27 cellular contexts compared by ENCODE assay signal in genomic region chr13:49428041-49428763, GRCh38. TPM values are rescaled to one million over a fixed set of nuclear protein-coding genes. Genes with fewer than 3 reads are reported as not detected.
DNase-seq lines count a peak whose midpoint lies in the region; ATAC-seq and TF ChIP-seq lines count a peak whose summit lies in the region.
"Had no signal": no experiment of that assay in that cellular context is flagged by ENCODE, and none has a peak within 500 bp of the region (broad histone marks: within the 10 kb centered on the region; RNA-seq: fewer than 3 reads in every experiment).

No MANE protein-coding gene starts in this region.

- no peaks in the 10 kb centered on the region for H3K27me3 Mint-ChIP-seq in CD14-positive monocyte (ENCODE audit: low read depth in 3 of 3)
- H3K27me3 Mint-ChIP-seq: B cell had no signal

- peaks cover 8% of the 10 kb centered on the region for H3K4me1 Mint-ChIP-seq in CD14-positive monocyte
- H3K4me1 Mint-ChIP-seq: B cell had no signal

- in situ Hi-C loops in KBM-7 (cut with MboI; ENCODE audit: low pct_unique_long_range_greater_than_20kb, low sequenced_read_pairs), result no loop called here

- H3K9me3 Mint-ChIP-seq in CD14-positive monocyte, result peaks cover 0 to 7% (median 2%) of the 10 kb centered on the region in 7 donors
- H3K9me3 Mint-ChIP-seq: activated naive CD4-positive, alpha-beta T cell treated with anti-CD3 and anti-CD28 coated beads, Interleukin-2, amount 50 U/mL, for 72 hours; activated T-helper 2 cell treated with anti-CD3 and anti-CD28 coated beads, Interferon-gamma antibody, Interleukin-2, Interleukin-4, amounts not matched to agents 10 μg/mL and 5 μg/mL and 100 μg/mL, durations not matched to agents 14 hours and 24 hours and 36 hours; CD8-positive, alpha-beta T cell; nephron progenitor cell; T-helper 2 cell treated with Interferon-gamma antibody and Interleukin-4, amounts not matched to agents 5 μg/mL and 100 μg/mL, for 36 hours had no signal

- ATAC-seq in HG03196 (IDR thresholded peaks at IDR 0.05; ENCODE audit: unreplicated experiment), result no peak
- ATAC-seq: activated naive CD4-positive, alpha-beta T cell treated with anti-CD3 and anti-CD28 coated beads, Interleukin-2, amount 50 U/mL, for 72 hours; CD8-positive, alpha-beta T cell; left colon had no signal

- no peak for DNase-seq in CD14-positive monocyte (ENCODE audit: low spot score)
- peak; percentile 73 for DNase-seq in KBM-7
- peak; percentile 36 for DNase-seq in SKM-1 (lab: John Stamatoyannopoulos, UW; ENCODE audit: unreplicated experiment)
- peak; percentile 46 for DNase-seq in left kidney (ENCODE audit: low read depth, low spot score)
- DNase-seq in DMS153 treated with DMSO at 0.1 percent for 48 hours (lab: John Stamatoyannopoulos, UW; ENCODE audit: unreplicated experiment), result no peak
- DNase-seq in activated CD8-positive, alpha-beta memory T cell treated with anti-CD3 and anti-CD28 coated beads, Interleukin-2, amount 50 U/mL, for 4 hours, result no peak
- DNase-seq: activated CD4-positive, alpha-beta T cell treated with anti-CD3 and anti-CD28 coated beads for 48 hours; activated T-cell treated with anti-CD3 and anti-CD28 coated beads for 4 hours; anterior cingulate cortex; CD8-positive, alpha-beta T cell; DMS 273 treated with DMSO at 0.1 percent for 48 hours; H7; left colon; mesenchymal stem cell; NCI-H1694 treated with DMSO at 0.1 percent for 48 hours; NCI-H510A; nephron progenitor cell; ovary; PC-9; retina; stimulated activated naive CD4-positive, alpha-beta T cell treated with Interleukin-2 at 50 U/mL for 16 hours; WERI-Rb-1 had no signal

- peaks cover 10 to 12% of the 10 kb centered on the region in 2 donors for H3K36me3 Mint-ChIP-seq in CD14-positive monocyte
- H3K36me3 Mint-ChIP-seq: activated naive CD4-positive, alpha-beta T cell treated with anti-CD3 and anti-CD28 coated beads, Interleukin-2, amount 50 U/mL, for 72 hours had no signal

- H3K4me3 Mint-ChIP-seq in CD14-positive monocyte, result peak overlapping the region in 1 of 2 donors; percentile 63
- H3K4me3 Mint-ChIP-seq: B cell; CD8-positive, alpha-beta T cell; nephron progenitor cell; T-helper 2 cell treated with Interferon-gamma antibody and Interleukin-4, amounts not matched to agents 5 μg/mL and 100 μg/mL, for 36 hours had no signal

- intact Hi-C loops in CD14-positive monocyte (cut with micrococcal nuclease), result no loop called here

- peak overlapping the region in 4 of 7 donors; percentile 35 to 76 (median 58) for H3K27ac Mint-ChIP-seq in CD14-positive monocyte
- H3K27ac Mint-ChIP-seq: activated naive CD4-positive, alpha-beta T cell treated with anti-CD3 and anti-CD28 coated beads, Interleukin-2, amount 50 U/mL, for 72 hours; activated T-helper 2 cell treated with anti-CD3 and anti-CD28 coated beads, Interferon-gamma antibody, Interleukin-2, Interleukin-4, amounts not matched to agents 10 μg/mL and 5 μg/mL and 100 μg/mL, durations not matched to agents 14 hours and 24 hours and 36 hours; B cell; CD8-positive, alpha-beta T cell; nephron progenitor cell; T-helper 2 cell treated with Interferon-gamma antibody and Interleukin-4, amounts not matched to agents 5 μg/mL and 100 μg/mL, for 36 hours had no signal

- TF ChIP-seq CTCF in CD14-positive monocyte (IDR thresholded peaks at IDR 0.05), result no peak

RNA-seq across cellular contexts. Expression of gene CAB39L, which starts 15.7 kb away (rescaled TPM):
- 1 to 10 TPM; 2.7 to 5.1 TPM for polyA plus RNA-seq in CD14-positive monocyte

RNA-seq across cellular contexts. Expression of gene SETDB2, which starts 15.9 kb away (rescaled TPM):
- polyA plus RNA-seq in CD14-positive monocyte, result 1 to 10 TPM; 4.8 to 6.8 TPM

Comparison
In these comparisons a context has a peak if more than half of its experiments do, and no peak if none do; other contexts are left out.
1. DNase-seq: peak in KBM-7 (single experiment), SKM-1 (single experiment) and left kidney (single experiment); none in CD14-positive monocyte (single experiment), DMS153 treated with DMSO at 0.1 percent for 48 hours (single experiment) and activated CD8-positive, alpha-beta memory T cell treated with anti-CD3 and anti-CD28 coated beads, Interleukin-2, amount 50 U/mL, for 4 hours (single experiment).